ENCODE assay signal across 8 cellular contexts in genomic region chr1:228487336-228488106, GRCh38. TPM values are rescaled to one million over a fixed set of nuclear protein-coding genes. Genes with fewer than 3 reads are reported as not detected.
DNase-seq lines count a peak whose midpoint lies in the region; ATAC-seq, FAIRE-seq and TF ChIP-seq lines count a peak whose summit lies in the region.

Gene RNF187 (plus strand): TSS chr1:228487382.

- no peaks in the 10 kb centered on the region for H3K27me3 Mint-ChIP-seq in activated CD4-positive, alpha-beta T cell treated with anti-CD3 and anti-CD28 coated beads for 36 hours
- H3K27me3 Mint-ChIP-seq in endodermal cell (ENCODE audit: insufficient read depth): peaks cover 8% of the 10 kb centered on the region
- H3K27me3 Mint-ChIP-seq in stimulated activated memory B cell treated with anti-CD40 and anti-IgM and Interleukin-4, amounts not matched to agents 10 μg/mL and 1 μg/mL and 100 μg/mL, for 72 hours: no peaks in the 10 kb centered on the region

- TF ChIP-seq CTCF in D721Med (IDR thresholded peaks at IDR 0.05; ENCODE audit: insufficient read depth, missing control alignments): no peak
- TF ChIP-seq CTCF in endodermal cell (conservative IDR thresholded peaks at IDR 0.05): no peak

- H3K9me3 Mint-ChIP-seq in activated CD4-positive, alpha-beta T cell treated with anti-CD3 and anti-CD28 coated beads for 36 hours (ENCODE audit: low read depth): no peaks in the 10 kb centered on the region
- H3K9me3 Mint-ChIP-seq in endodermal cell: no peaks in the 10 kb centered on the region
- H3K9me3 Mint-ChIP-seq in stimulated activated memory B cell treated with anti-CD40 and anti-IgM and Interleukin-4, amounts not matched to agents 10 μg/mL and 1 μg/mL and 100 μg/mL, for 72 hours: no peaks in the 10 kb centered on the region

- FAIRE-seq in D721Med (lab: Jason Lieb, UNC): no peak

- H3K9me3 ChIP-seq in HUES48 (ENCODE audit: control insufficient read depth, insufficient read depth, low read length): no peaks in the 10 kb centered on the region
- no peaks in the 10 kb centered on the region for H3K9me3 ChIP-seq in endodermal cell (ENCODE audit: control insufficient read depth, low read length)

- H3K27ac ChIP-seq in HUES48 (ENCODE audit: low read depth, low read length) (peak within 1 kb of the TSS; percentile 89), endodermal cell (ENCODE audit: low read depth, low read length) (peak within 1 kb of the TSS; percentile 100)

- H3K4me3 ChIP-seq in HUES48 (ENCODE audit: low read depth, low read length) (peak within 1 kb of the TSS; percentile 95), endodermal cell (ENCODE audit: low read length) (peak within 1 kb of the TSS; percentile 94)

- intact Hi-C loops in activated CD4-positive, alpha-beta T cell treated with anti-CD3 and anti-CD28 coated beads for 36 hours (cut with DNase I, micrococcal nuclease): loop anchor here (1.0 to 10.0 kb wide), 10 partner anchors 13 to 1137 kb away; partner anchors contain the start of genes CCSAP (in 1 of the 2), TAF5L (in 1 of the 2), TRIM11 (in 1 of the 2) and URB2 (in 1 of the 2)

- H3K36me3 ChIP-seq in HUES48 (ENCODE audit: control insufficient read depth, insufficient read depth, low read length): peaks cover 26% of the 10 kb centered on the region
- H3K36me3 ChIP-seq in endodermal cell (ENCODE audit: control insufficient read depth, insufficient read depth, low read length): peaks cover 29% of the 10 kb centered on the region

- H3K4me3 Mint-ChIP-seq in activated CD4-positive, alpha-beta T cell treated with anti-CD3 and anti-CD28 coated beads for 36 hours: peak within 1 kb of the TSS; percentile 96
- peak within 1 kb of the TSS; percentile 87 for H3K4me3 Mint-ChIP-seq in endodermal cell
- H3K4me3 Mint-ChIP-seq in stimulated activated memory B cell treated with anti-CD40 and anti-IgM and Interleukin-4, amounts not matched to agents 10 μg/mL and 1 μg/mL and 100 μg/mL, for 72 hours: peak within 1 kb of the TSS; percentile 96

- ATAC-seq in GM21390 (IDR thresholded peaks at IDR 0.05; ENCODE audit: unreplicated experiment): peak; percentile 59
- ATAC-seq in activated CD4-positive, alpha-beta T cell treated with anti-CD3 and anti-CD28 coated beads for 36 hours: peak; percentile 47
- peak; percentile 84 for ATAC-seq in stimulated activated memory B cell treated with anti-CD40 and anti-IgM and Interleukin-4, amounts not matched to agents 10 μg/mL and 1 μg/mL and 100 μg/mL, for 72 hours

- H3K4me1 Mint-ChIP-seq in activated CD4-positive, alpha-beta T cell treated with anti-CD3 and anti-CD28 coated beads for 36 hours: peaks cover 37% of the 10 kb centered on the region
- H3K4me1 Mint-ChIP-seq in endodermal cell: no peaks in the 10 kb centered on the region
- peaks cover 33% of the 10 kb centered on the region for H3K4me1 Mint-ChIP-seq in stimulated activated memory B cell treated with anti-CD40 and anti-IgM and Interleukin-4, amounts not matched to agents 10 μg/mL and 1 μg/mL and 100 μg/mL, for 72 hours

- H3K36me3 Mint-ChIP-seq in activated CD4-positive, alpha-beta T cell treated with anti-CD3 and anti-CD28 coated beads for 36 hours (ENCODE audit: low read depth): peaks cover 34% of the 10 kb centered on the region
- H3K36me3 Mint-ChIP-seq in endodermal cell (ENCODE audit: low read depth): peaks cover 32% of the 10 kb centered on the region
- H3K36me3 Mint-ChIP-seq in stimulated activated memory B cell treated with anti-CD40 and anti-IgM and Interleukin-4, amounts not matched to agents 10 μg/mL and 1 μg/mL and 100 μg/mL, for 72 hours: peaks cover 27% of the 10 kb centered on the region

- POLR2A ChIA-PET in activated CD4-positive, alpha-beta T cell treated with anti-CD3 and anti-CD28 coated beads for 36 hours (lab: Charles Lee): interaction anchor here (1.3 to 1.7 kb wide), 2 partner anchors 22 to 24 kb away, joined by 4 to 15 read pairs; no protein-coding TSS in a partner anchor

- 0% methylated on average over 37 to 112 of the region's 112 CpGs for WGBS in endodermal cell (ENCODE audit: insufficient coverage in 1 of 2, insufficient read length in 1 of 2), 2 experiments

- H3K27me3 ChIP-seq in HUES48 (ENCODE audit: control insufficient read depth, insufficient read depth, low read length) (no peaks in the 10 kb centered on the region), endodermal cell (ENCODE audit: control insufficient read depth, insufficient read depth, low read length, poor library complexity, severe bottlenecking) (no peaks in the 10 kb centered on the region)

- DNase-seq in D721Med (ENCODE audit: insufficient read length, low spot score) (peak; percentile 96), endodermal cell (peak; percentile 65), mucosa of gallbladder (ENCODE audit: low spot score) (peak; percentile 89), glomerular visceral epithelial cell (ENCODE audit: extremely low spot score) (no peak)
- peak; percentile 63 for DNase-seq in activated CD4-positive, alpha-beta T cell treated with anti-CD3 and anti-CD28 coated beads for 36 hours

- CTCF ChIA-PET in activated CD4-positive, alpha-beta T cell treated with anti-CD3 and anti-CD28 coated beads for 36 hours (lab: Charles Lee): interaction anchor here (1.2 to 2.1 kb wide), 4 partner anchors 13 to 28 kb away, joined by 9 to 13 read pairs (median 11); no protein-coding TSS in a partner anchor

- peak within 1 kb of the TSS; percentile 99 for H3K27ac Mint-ChIP-seq in activated CD4-positive, alpha-beta T cell treated with anti-CD3 and anti-CD28 coated beads for 36 hours
- H3K27ac Mint-ChIP-seq in endodermal cell: peak within 1 kb of the TSS; percentile 100
- H3K27ac Mint-ChIP-seq in stimulated activated memory B cell treated with anti-CD40 and anti-IgM and Interleukin-4, amounts not matched to agents 10 μg/mL and 1 μg/mL and 100 μg/mL, for 72 hours: peak within 1 kb of the TSS; percentile 100

- H3K4me1 ChIP-seq in HUES48 (ENCODE audit: control insufficient read depth, insufficient read depth, low read length) (0 out of 2 replicates have a peak, but pooled peaks cover 4% of the 10 kb centered on the region), endodermal cell (ENCODE audit: control insufficient read depth, insufficient read depth, low read length) (peaks cover 4% of the 10 kb centered on the region)

- H3K9ac ChIP-seq in HUES48 (ENCODE audit: low read depth, low read length) (peak within 1 kb of the TSS; percentile 95), endodermal cell (ENCODE audit: extremely low read depth, low read length, poor library complexity, severe bottlenecking) (peak within 1 kb of the TSS; percentile 97)

RNA-seq across cellular contexts. Expression of gene RNF187, which starts in this region (rescaled TPM):
- 100 to 1,000 TPM; 114 to 155 TPM for total RNA-seq in activated CD4-positive, alpha-beta T cell treated with anti-CD3 and anti-CD28 coated beads for 36 hours
- 100 to 1,000 TPM; 103 to 112 TPM for total RNA-seq in endodermal cell
- polyA plus RNA-seq in endodermal cell (2013, experiment 1 of 2): 55.2 TPM
- 42.1 TPM for polyA plus RNA-seq in endodermal cell (2013, experiment 2 of 2)
- 122 TPM for total RNA-seq in mucosa of gallbladder
